8 cellular contexts compared by ENCODE assay signal in genomic region chr9:129752915-129753724, GRCh38. TPM values are rescaled to one million over a fixed set of nuclear protein-coding genes. Genes with fewer than 3 reads are reported as not detected.
DNase-seq lines count a peak whose midpoint lies in the region; ATAC-seq and TF ChIP-seq lines count a peak whose summit lies in the region.

Gene PTGES, minus strand, starts transcription at chr9:129753042. Its CDS starts 30 bp downstream, at chr9:129753012.

- H3K4me3 ChIP-seq in epithelial cell of esophagus (ENCODE audit: low read length) (peak within 1 kb of the TSS; percentile 42), muscle layer of duodenum (ENCODE audit: low read depth in 1 of 2, low read length in 2 of 2) (peak within 1 kb of the TSS; percentile 50 to 57)

- peak; percentile 75 for ATAC-seq in activated CD8-positive, alpha-beta memory T cell treated with anti-CD3 and anti-CD28 coated beads, Interleukin-2, amount 10 ng/mL, durations not matched to agents 7 days and 5 days
- ATAC-seq in HG03439 (IDR thresholded peaks at IDR 0.05; ENCODE audit: unreplicated experiment): no peak

- no peak within 1 kb of the TSS for H3K27ac Mint-ChIP-seq in activated CD8-positive, alpha-beta memory T cell treated with anti-CD3 and anti-CD28 coated beads, Interleukin-2, amount 10 ng/mL, durations not matched to agents 7 days and 5 days
- no peak within 1 kb of the TSS for H3K27ac Mint-ChIP-seq in progenitor cell of endocrine pancreas

- H3K9me3 ChIP-seq in muscle layer of duodenum (ENCODE audit: control insufficient read depth in 1 of 2, low read length in 2 of 2): no peaks in the 10 kb centered on the region

- CTCF ChIA-PET in activated CD8-positive, alpha-beta memory T cell treated with anti-CD3 and anti-CD28 coated beads, Interleukin-2, amount 10 ng/mL, durations not matched to agents 7 days and 5 days (lab: Charles Lee): no interaction called here

- H3K36me3 Mint-ChIP-seq in activated CD8-positive, alpha-beta memory T cell treated with anti-CD3 and anti-CD28 coated beads, Interleukin-2, amount 10 ng/mL, durations not matched to agents 7 days and 5 days: no peaks in the 10 kb centered on the region
- H3K36me3 Mint-ChIP-seq in progenitor cell of endocrine pancreas (ENCODE audit: insufficient read depth): no peaks in the 10 kb centered on the region

- H3K36me3 ChIP-seq in muscle layer of duodenum (ENCODE audit: control insufficient read depth in 1 of 2, insufficient read depth in 2 of 2, low read length in 2 of 2): no peaks in the 10 kb centered on the region

- H3K27me3 ChIP-seq in muscle layer of duodenum (ENCODE audit: low read depth, low read length): no peaks in the 10 kb centered on the region

- H3K4me3 Mint-ChIP-seq in activated CD8-positive, alpha-beta memory T cell treated with anti-CD3 and anti-CD28 coated beads, Interleukin-2, amount 10 ng/mL, durations not matched to agents 7 days and 5 days: no peak within 1 kb of the TSS
- H3K4me3 Mint-ChIP-seq in progenitor cell of endocrine pancreas (ENCODE audit: low read depth): no peak within 1 kb of the TSS

- H3K27ac ChIP-seq in muscle layer of duodenum (ENCODE audit: low read length): no peak within 1 kb of the TSS

- TF ChIP-seq CTCF in epithelial cell of esophagus (IDR thresholded peaks at IDR 0.05; ENCODE audit: insufficient read depth, low read depth, low read length, missing control alignments): no peak
- TF ChIP-seq CTCF in progenitor cell of endocrine pancreas (IDR thresholded peaks at IDR 0.05; ENCODE audit: unreplicated experiment): no peak

- H3K9me3 Mint-ChIP-seq in activated CD8-positive, alpha-beta memory T cell treated with anti-CD3 and anti-CD28 coated beads, Interleukin-2, amount 10 ng/mL, durations not matched to agents 7 days and 5 days (ENCODE audit: low read depth): no peaks in the 10 kb centered on the region
- H3K9me3 Mint-ChIP-seq in progenitor cell of endocrine pancreas (ENCODE audit: low read depth): no peaks in the 10 kb centered on the region

- H3K27me3 Mint-ChIP-seq in activated CD8-positive, alpha-beta memory T cell treated with anti-CD3 and anti-CD28 coated beads, Interleukin-2, amount 10 ng/mL, durations not matched to agents 7 days and 5 days: peaks cover 16% of the 10 kb centered on the region
- H3K27me3 Mint-ChIP-seq in progenitor cell of endocrine pancreas: peaks cover 37% of the 10 kb centered on the region

- peaks cover 10% of the 10 kb centered on the region for H3K4me1 Mint-ChIP-seq in activated CD8-positive, alpha-beta memory T cell treated with anti-CD3 and anti-CD28 coated beads, Interleukin-2, amount 10 ng/mL, durations not matched to agents 7 days and 5 days
- H3K4me1 Mint-ChIP-seq in progenitor cell of endocrine pancreas (ENCODE audit: low read depth): peaks cover 2% of the 10 kb centered on the region

- peaks cover 0 to 19% of the 10 kb centered on the region in 2 donors for H3K4me1 ChIP-seq in muscle layer of duodenum (ENCODE audit: control insufficient read depth in 1 of 2, insufficient read depth in 2 of 2, low read length in 2 of 2)

- DNase-seq in EH (ENCODE audit: low read depth): peak; percentile 92
- peak; percentile 70 for DNase-seq in NCI-H2227 treated with DMSO at 0.1 percent for 48 hours (lab: John Stamatoyannopoulos, UW)
- peak; percentile 49 for DNase-seq in activated CD8-positive, alpha-beta memory T cell treated with anti-CD3 and anti-CD28 coated beads, Interleukin-2, amount 10 ng/mL, durations not matched to agents 7 days and 5 days
- peak; percentile 78 for DNase-seq in epithelial cell of esophagus (ENCODE audit: low read depth)
- peak; percentile 20 to 29 for DNase-seq in stimulated activated CD8-positive, alpha-beta memory T cell treated with anti-CD3 and anti-CD28 coated beads, Interleukin-7, amount 100 ng/mL, for 48 hours (ENCODE audit: extremely low read depth in 1 of 2, low read depth in 1 of 2)
- no peak for DNase-seq in progenitor cell of endocrine pancreas (ENCODE audit: low spot score, unreplicated experiment)

RNA-seq across cellular contexts. Expression of gene PTGES, which starts in this region (rescaled TPM):
- not detected for total RNA-seq in activated CD8-positive, alpha-beta memory T cell treated with anti-CD3 and anti-CD28 coated beads, Interleukin-2, amount 10 ng/mL, durations not matched to agents 7 days and 5 days
- 0.19 TPM in 1 of 2 replicates, not detected in the other for total RNA-seq in progenitor cell of endocrine pancreas

Comparison
In these comparisons a context has a peak if more than half of its experiments do, and no peak if none do; other contexts are left out.
1. Peak in DNase-seq and ATAC-seq in activated CD8-positive, alpha-beta memory T cell treated with anti-CD3 and anti-CD28 coated beads, Interleukin-2, amount 10 ng/mL, durations not matched to agents 7 days and 5 days; RNA of the gene not detected or under 1 TPM.